ENCODE assay signal across 1 cellular context in the genomic region with DNA sequence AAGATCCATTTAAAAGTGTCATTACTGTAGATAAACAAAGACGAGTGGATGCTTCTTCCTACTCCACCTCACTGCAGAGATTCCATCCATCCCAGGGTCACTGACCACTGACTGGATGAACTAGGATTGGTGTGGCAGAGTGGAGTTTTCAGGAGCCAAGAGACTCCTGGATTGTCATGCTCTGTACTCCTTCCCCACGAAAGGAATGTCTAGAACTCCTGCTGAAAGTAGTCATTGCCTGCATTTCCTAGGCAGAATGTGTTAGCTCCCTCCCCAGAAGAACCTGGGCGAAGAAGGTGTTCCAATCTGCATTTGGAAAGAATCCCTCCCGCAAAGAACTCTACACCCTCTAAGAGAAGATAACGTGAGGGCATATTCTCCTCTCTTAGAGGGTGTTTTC.
TF ChIP-seq lines count a peak whose summit lies in the region.

No MANE protein-coding gene starts in this region.

TF ChIP-seq in WTC11, 78 proteins besides CTCF, POLR2A, EP300 and RAD21:
- no peak for TF ChIP-seq ZSCAN18 (CRISPR knock-in tag; IDR thresholded peaks at IDR 0.05)
- no peak for TF ChIP-seq ZNF232 (CRISPR knock-in tag; IDR thresholded peaks at IDR 0.05)
- TF ChIP-seq CDX4 (CRISPR knock-in tag; IDR thresholded peaks at IDR 0.05; ENCODE audit: borderline replicate concordance): no peak
- TF ChIP-seq, protein P1, sequence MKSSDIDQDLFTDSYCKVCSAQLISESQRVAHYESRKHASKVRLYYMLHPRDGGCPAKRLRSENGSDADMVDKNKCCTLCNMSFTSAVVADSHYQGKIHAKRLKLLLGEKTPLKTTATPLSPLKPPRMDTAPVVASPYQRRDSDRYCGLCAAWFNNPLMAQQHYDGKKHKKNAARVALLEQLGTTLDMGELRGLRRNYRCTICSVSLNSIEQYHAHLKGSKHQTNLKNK (CRISPR knock-in tag; IDR thresholded peaks at IDR 0.05): no peak
- no peak for TF ChIP-seq HMGA2 (CRISPR knock-in tag; IDR thresholded peaks at IDR 0.05)
- no peak for TF ChIP-seq ZNF671 (CRISPR knock-in tag; IDR thresholded peaks at IDR 0.05)
- no peak for TF ChIP-seq ZNF263 (CRISPR knock-in tag; IDR thresholded peaks at IDR 0.05; ENCODE audit: low read depth)
- TF ChIP-seq, protein P2, sequence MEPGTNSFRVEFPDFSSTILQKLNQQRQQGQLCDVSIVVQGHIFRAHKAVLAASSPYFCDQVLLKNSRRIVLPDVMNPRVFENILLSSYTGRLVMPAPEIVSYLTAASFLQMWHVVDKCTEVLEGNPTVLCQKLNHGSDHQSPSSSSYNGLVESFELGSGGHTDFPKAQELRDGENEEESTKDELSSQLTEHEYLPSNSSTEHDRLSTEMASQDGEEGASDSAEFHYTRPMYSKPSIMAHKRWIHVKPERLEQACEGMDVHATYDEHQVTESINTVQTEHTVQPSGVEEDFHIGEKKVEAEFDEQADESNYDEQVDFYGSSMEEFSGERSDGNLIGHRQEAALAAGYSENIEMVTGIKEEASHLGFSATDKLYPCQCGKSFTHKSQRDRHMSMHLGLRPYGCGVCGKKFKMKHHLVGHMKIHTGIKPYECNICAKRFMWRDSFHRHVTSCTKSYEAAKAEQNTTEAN (CRISPR knock-in tag; IDR thresholded peaks at IDR 0.05): no peak
- TF ChIP-seq, protein P3, sequence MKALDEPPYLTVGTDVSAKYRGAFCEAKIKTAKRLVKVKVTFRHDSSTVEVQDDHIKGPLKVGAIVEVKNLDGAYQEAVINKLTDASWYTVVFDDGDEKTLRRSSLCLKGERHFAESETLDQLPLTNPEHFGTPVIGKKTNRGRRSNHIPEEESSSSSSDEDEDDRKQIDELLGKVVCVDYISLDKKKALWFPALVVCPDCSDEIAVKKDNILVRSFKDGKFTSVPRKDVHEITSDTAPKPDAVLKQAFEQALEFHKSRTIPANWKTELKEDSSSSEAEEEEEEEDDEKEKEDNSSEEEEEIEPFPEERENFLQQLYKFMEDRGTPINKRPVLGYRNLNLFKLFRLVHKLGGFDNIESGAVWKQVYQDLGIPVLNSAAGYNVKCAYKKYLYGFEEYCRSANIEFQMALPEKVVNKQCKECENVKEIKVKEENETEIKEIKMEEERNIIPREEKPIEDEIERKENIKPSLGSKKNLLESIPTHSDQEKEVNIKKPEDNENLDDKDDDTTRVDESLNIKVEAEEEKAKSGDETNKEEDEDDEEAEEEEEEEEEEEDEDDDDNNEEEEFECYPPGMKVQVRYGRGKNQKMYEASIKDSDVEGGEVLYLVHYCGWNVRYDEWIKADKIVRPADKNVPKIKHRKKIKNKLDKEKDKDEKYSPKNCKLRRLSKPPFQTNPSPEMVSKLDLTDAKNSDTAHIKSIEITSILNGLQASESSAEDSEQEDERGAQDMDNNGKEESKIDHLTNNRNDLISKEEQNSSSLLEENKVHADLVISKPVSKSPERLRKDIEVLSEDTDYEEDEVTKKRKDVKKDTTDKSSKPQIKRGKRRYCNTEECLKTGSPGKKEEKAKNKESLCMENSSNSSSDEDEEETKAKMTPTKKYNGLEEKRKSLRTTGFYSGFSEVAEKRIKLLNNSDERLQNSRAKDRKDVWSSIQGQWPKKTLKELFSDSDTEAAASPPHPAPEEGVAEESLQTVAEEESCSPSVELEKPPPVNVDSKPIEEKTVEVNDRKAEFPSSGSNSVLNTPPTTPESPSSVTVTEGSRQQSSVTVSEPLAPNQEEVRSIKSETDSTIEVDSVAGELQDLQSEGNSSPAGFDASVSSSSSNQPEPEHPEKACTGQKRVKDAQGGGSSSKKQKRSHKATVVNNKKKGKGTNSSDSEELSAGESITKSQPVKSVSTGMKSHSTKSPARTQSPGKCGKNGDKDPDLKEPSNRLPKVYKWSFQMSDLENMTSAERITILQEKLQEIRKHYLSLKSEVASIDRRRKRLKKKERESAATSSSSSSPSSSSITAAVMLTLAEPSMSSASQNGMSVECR (CRISPR knock-in tag; IDR thresholded peaks at IDR 0.05; ENCODE audit: borderline replicate concordance): no peak
- TF ChIP-seq, protein P4, sequence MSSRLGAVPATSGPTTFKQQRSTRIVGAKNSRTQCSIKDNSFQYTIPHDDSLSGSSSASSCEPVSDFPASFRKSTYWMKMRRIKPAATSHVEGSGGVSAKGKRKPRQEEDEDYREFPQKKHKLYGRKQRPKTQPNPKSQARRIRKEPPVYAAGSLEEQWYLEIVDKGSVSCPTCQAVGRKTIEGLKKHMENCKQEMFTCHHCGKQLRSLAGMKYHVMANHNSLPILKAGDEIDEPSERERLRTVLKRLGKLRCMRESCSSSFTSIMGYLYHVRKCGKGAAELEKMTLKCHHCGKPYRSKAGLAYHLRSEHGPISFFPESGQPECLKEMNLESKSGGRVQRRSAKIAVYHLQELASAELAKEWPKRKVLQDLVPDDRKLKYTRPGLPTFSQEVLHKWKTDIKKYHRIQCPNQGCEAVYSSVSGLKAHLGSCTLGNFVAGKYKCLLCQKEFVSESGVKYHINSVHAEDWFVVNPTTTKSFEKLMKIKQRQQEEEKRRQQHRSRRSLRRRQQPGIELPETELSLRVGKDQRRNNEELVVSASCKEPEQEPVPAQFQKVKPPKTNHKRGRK (CRISPR knock-in tag; IDR thresholded peaks at IDR 0.05; ENCODE audit: borderline replicate concordance): no peak
- no peak for TF ChIP-seq ZBTB21 (CRISPR knock-in tag; IDR thresholded peaks at IDR 0.05; ENCODE audit: borderline replicate concordance)
- TF ChIP-seq TCF7 (CRISPR knock-in tag; IDR thresholded peaks at IDR 0.05; ENCODE audit: low read depth): no peak
- no peak for TF ChIP-seq TEAD4 (CRISPR knock-in tag; IDR thresholded peaks at IDR 0.05)
- TF ChIP-seq IRF2 (CRISPR knock-in tag; IDR thresholded peaks at IDR 0.05; ENCODE audit: borderline replicate concordance, low read depth): no peak
- TF ChIP-seq FOXJ3 (CRISPR knock-in tag; IDR thresholded peaks at IDR 0.05; ENCODE audit: borderline replicate concordance): no peak
TF ChIP-seq in WTC11: peak in this region for 0.
